ENCODE assay signal across 8 cellular contexts in the genomic region with DNA sequence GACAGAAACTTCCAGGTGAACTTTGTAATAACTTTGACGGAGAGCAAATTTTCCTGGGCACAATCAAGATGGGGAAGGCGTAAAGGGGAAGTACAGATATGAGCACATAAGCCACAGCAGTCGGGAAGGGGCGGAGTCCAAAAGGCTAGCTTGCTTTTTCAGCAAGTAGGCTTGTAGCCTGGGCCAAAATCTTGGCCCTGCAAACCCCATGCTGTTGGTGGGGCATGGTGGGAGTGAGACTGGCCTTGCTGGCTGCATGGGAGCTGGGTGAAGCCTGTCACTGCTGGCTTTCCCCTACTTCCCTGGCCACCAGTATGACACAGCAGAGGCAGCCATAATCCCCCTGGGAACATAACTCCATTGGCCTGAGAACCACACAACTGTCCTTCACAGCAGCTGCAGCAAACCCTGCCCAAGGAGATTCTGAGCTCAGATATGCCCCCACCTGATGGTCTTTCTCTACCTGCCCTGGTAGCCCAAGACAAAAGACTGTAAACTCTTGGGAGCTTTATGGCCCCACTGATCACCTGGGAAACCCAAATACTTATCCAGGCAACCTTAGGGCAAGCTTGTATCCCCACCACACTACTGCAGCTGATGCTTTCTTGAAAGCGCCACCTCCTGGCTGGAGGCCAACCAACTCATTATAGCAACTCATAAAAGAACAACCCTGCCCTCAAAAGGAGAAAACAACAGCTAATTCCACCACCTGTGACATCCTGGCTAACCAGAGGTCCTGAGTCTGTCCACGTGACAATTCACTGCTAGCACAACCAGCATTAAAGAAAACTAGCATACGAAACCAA. TPM values are rescaled to one million over a fixed set of nuclear protein-coding genes. Genes with fewer than 3 reads are reported as not detected.
DNase-seq lines count a peak whose midpoint lies in the region; ATAC-seq and TF ChIP-seq lines count a peak whose summit lies in the region.

No MANE protein-coding gene starts in this region.

- H3K27me3 Mint-ChIP-seq in activated T-helper 17 cell treated with anti-CD3 and anti-CD28 coated beads, Interleukin-2, amount 50 U/mL, for 72 hours = no peaks in the 10 kb centered on the region
- no peaks in the 10 kb centered on the region for H3K27me3 Mint-ChIP-seq in natural killer cell treated with Interleukin-12 subunit alpha and Interleukin-12 subunit beta and Interleukin-15 and Interleukin-18, amount 100 ng/mL, for 72 hours
- no peaks in the 10 kb centered on the region for H3K27me3 Mint-ChIP-seq in nephron progenitor cell (ENCODE audit: low read depth, poor library complexity)

- peaks cover 100% of the 10 kb centered on the region for H3K36me3 Mint-ChIP-seq in activated T-helper 17 cell treated with anti-CD3 and anti-CD28 coated beads, Interleukin-2, amount 50 U/mL, for 72 hours (ENCODE audit: low read depth)
- peaks cover 69% of the 10 kb centered on the region for H3K36me3 Mint-ChIP-seq in natural killer cell treated with Interleukin-12 subunit alpha and Interleukin-12 subunit beta and Interleukin-15 and Interleukin-18, amount 100 ng/mL, for 72 hours
- H3K36me3 Mint-ChIP-seq in nephron progenitor cell (ENCODE audit: low read depth) = peaks cover 92% of the 10 kb centered on the region

- DNase-seq in activated CD4-positive, alpha-beta T cell treated with anti-CD3 and anti-CD28 coated beads for 48 hours = peak; percentile 54
- DNase-seq in activated CD4-positive, alpha-beta T cell treated with anti-CD3 and anti-CD28 coated beads for 1 hour = no peak
- DNase-seq in natural killer cell treated with Interleukin-12 subunit alpha and Interleukin-12 subunit beta and Interleukin-15 and Interleukin-18, amount 100 ng/mL, for 72 hours (ENCODE audit: low spot score) = no peak
- DNase-seq in nephron progenitor cell = no peak

- ATAC-seq in HG03342 (IDR thresholded peaks at IDR 0.05; ENCODE audit: unreplicated experiment) = peak; percentile 46
- peak; percentile 79 for ATAC-seq in activated T-helper 17 cell treated with anti-CD3 and anti-CD28 coated beads, Interleukin-2, amount 50 U/mL, for 72 hours (replicated peaks)
- ATAC-seq in natural killer cell treated with Interleukin-12 subunit alpha and Interleukin-12 subunit beta and Interleukin-15 and Interleukin-18, amount 100 ng/mL, for 72 hours = peak in 1 of 2 donors; percentile 59
- no peak for ATAC-seq in GM18517 (IDR thresholded peaks at IDR 0.05; ENCODE audit: unreplicated experiment)
- no peak for ATAC-seq in HG02623 (IDR thresholded peaks at IDR 0.05; ENCODE audit: unreplicated experiment)

- H3K9me3 Mint-ChIP-seq in activated T-helper 17 cell treated with anti-CD3 and anti-CD28 coated beads, Interleukin-2, amount 50 U/mL, for 72 hours = no peaks in the 10 kb centered on the region
- peaks cover 3% of the 10 kb centered on the region for H3K9me3 Mint-ChIP-seq in natural killer cell treated with Interleukin-12 subunit alpha and Interleukin-12 subunit beta and Interleukin-15 and Interleukin-18, amount 100 ng/mL, for 72 hours
- peaks cover 36% of the 10 kb centered on the region for H3K9me3 Mint-ChIP-seq in nephron progenitor cell

- H3K4me1 Mint-ChIP-seq in activated T-helper 17 cell treated with anti-CD3 and anti-CD28 coated beads, Interleukin-2, amount 50 U/mL, for 72 hours = peaks cover 42% of the 10 kb centered on the region
- H3K4me1 Mint-ChIP-seq in natural killer cell treated with Interleukin-12 subunit alpha and Interleukin-12 subunit beta and Interleukin-15 and Interleukin-18, amount 100 ng/mL, for 72 hours (ENCODE audit: low read depth in 2 of 2) = peaks cover 45 to 55% of the 10 kb centered on the region in 2 donors
- H3K4me1 Mint-ChIP-seq in nephron progenitor cell = no peaks in the 10 kb centered on the region

- peak overlapping the region; percentile 27 for H3K4me3 Mint-ChIP-seq in activated T-helper 17 cell treated with anti-CD3 and anti-CD28 coated beads, Interleukin-2, amount 50 U/mL, for 72 hours
- H3K4me3 Mint-ChIP-seq in natural killer cell treated with Interleukin-12 subunit alpha and Interleukin-12 subunit beta and Interleukin-15 and Interleukin-18, amount 100 ng/mL, for 72 hours = peak overlapping the region; percentile 47
- H3K4me3 Mint-ChIP-seq in nephron progenitor cell = no peak overlapping the region

- no peak for TF ChIP-seq CTCF in nephron progenitor cell (IDR thresholded peaks at IDR 0.05)

- peak overlapping the region; percentile 83 for H3K27ac Mint-ChIP-seq in activated T-helper 17 cell treated with anti-CD3 and anti-CD28 coated beads, Interleukin-2, amount 50 U/mL, for 72 hours
- peak overlapping the region; percentile 57 to 72 for H3K27ac Mint-ChIP-seq in natural killer cell treated with Interleukin-12 subunit alpha and Interleukin-12 subunit beta and Interleukin-15 and Interleukin-18, amount 100 ng/mL, for 72 hours
- no peak overlapping the region for H3K27ac Mint-ChIP-seq in nephron progenitor cell

RNA-seq across cellular contexts. Expression of a gene that starts 24.0 kb away (rescaled TPM):
- 10 to 100 TPM; 37.3 to 41.9 TPM for total RNA-seq in activated T-helper 17 cell treated with anti-CD3 and anti-CD28 coated beads, Interleukin-2, amount 50 U/mL, for 72 hours
- total RNA-seq in natural killer cell treated with Interleukin-12 subunit alpha and Interleukin-12 subunit beta and Interleukin-15 and Interleukin-18, amount 100 ng/mL, for 72 hours = 10 to 100 TPM; 54.1 to 68.8 TPM

RNA-seq across cellular contexts. Expression of a gene that starts 33.9 kb away (rescaled TPM):
- total RNA-seq in activated T-helper 17 cell treated with anti-CD3 and anti-CD28 coated beads, Interleukin-2, amount 50 U/mL, for 72 hours = 10 to 100 TPM; 60.3 to 61.5 TPM
- total RNA-seq in natural killer cell treated with Interleukin-12 subunit alpha and Interleukin-12 subunit beta and Interleukin-15 and Interleukin-18, amount 100 ng/mL, for 72 hours = 10 to 100 TPM; 72.5 to 80.0 TPM

RNA-seq across cellular contexts. Expression of a gene that starts 43.8 kb away (rescaled TPM):
- 10 to 100 TPM; 17.7 to 20.2 TPM for total RNA-seq in activated T-helper 17 cell treated with anti-CD3 and anti-CD28 coated beads, Interleukin-2, amount 50 U/mL, for 72 hours
- 10 to 100 TPM; 24.5 to 30.4 TPM for total RNA-seq in natural killer cell treated with Interleukin-12 subunit alpha and Interleukin-12 subunit beta and Interleukin-15 and Interleukin-18, amount 100 ng/mL, for 72 hours

Comparison
In these comparisons a context has a peak if more than half of its experiments do, and no peak if none do; other contexts are left out.
1. ATAC-seq: peak in HG03342 (single experiment) and activated T-helper 17 cell treated with anti-CD3 and anti-CD28 coated beads, Interleukin-2, amount 50 U/mL, for 72 hours (single experiment); none in GM18517 (single experiment) and HG02623 (single experiment).